Comparison of ENCODE assay signal across 9 cellular contexts in genomic region chr9:94900222-94901018, GRCh38.
DNase-seq lines count a peak whose midpoint lies in the region; ATAC-seq and TF ChIP-seq lines count a peak whose summit lies in the region.
"Had no signal": no experiment of that assay in that cellular context is flagged by ENCODE, and none has a peak within 500 bp of the region (broad histone marks: within the 10 kb centered on the region; RNA-seq: fewer than 3 reads in every experiment).

No MANE protein-coding gene starts in this region.

- peaks cover 2% of the 10 kb centered on the region for H3K9me3 Mint-ChIP-seq in glutamatergic neuron (ENCODE audit: unreplicated experiment)
- no peaks in the 10 kb centered on the region for H3K9me3 Mint-ChIP-seq in WTC11
- H3K9me3 Mint-ChIP-seq: dendritic cell treated with granulocyte-macrophage colony-stimulating factor and Interleukin-4, amounts not matched to agents 40 ng/mL and 50 ng/mL, for 4 days had no signal

- H3K27ac Mint-ChIP-seq in glutamatergic neuron (ENCODE audit: unreplicated experiment): no peak overlapping the region
- H3K27ac Mint-ChIP-seq in WTC11: no peak overlapping the region; the same call in 1 of the 2 replicates
- H3K27ac Mint-ChIP-seq: dendritic cell treated with granulocyte-macrophage colony-stimulating factor and Interleukin-4, amounts not matched to agents 40 ng/mL and 50 ng/mL, for 4 days had no signal

- H2AFZ ChIP-seq in GM23248: peak overlapping the region; percentile 64

- H3K27me3 Mint-ChIP-seq in glutamatergic neuron (ENCODE audit: unreplicated experiment) (no peaks in the 10 kb centered on the region), WTC11 (ENCODE audit: low read depth) (no peaks in the 10 kb centered on the region)
- H3K27me3 Mint-ChIP-seq: dendritic cell treated with granulocyte-macrophage colony-stimulating factor and Interleukin-4, amounts not matched to agents 40 ng/mL and 50 ng/mL, for 4 days had no signal

- peak in 3 of 4 donors; percentile 65 to 87 (median 73) for ATAC-seq in heart left ventricle
- no peak for ATAC-seq in left colon
- no peak for ATAC-seq in WTC11

- H3K4me3 Mint-ChIP-seq in glutamatergic neuron (ENCODE audit: unreplicated experiment) (no peak overlapping the region), WTC11 (no peak overlapping the region)
- H3K4me3 Mint-ChIP-seq: dendritic cell treated with granulocyte-macrophage colony-stimulating factor and Interleukin-4, amounts not matched to agents 40 ng/mL and 50 ng/mL, for 4 days had no signal

- TF ChIP-seq POLR2A in heart left ventricle (IDR thresholded peaks at IDR 0.05): no peak

- POLR2A ChIA-PET in WTC11 (lab: Charles Lee): no interaction called here

- CTCF ChIA-PET in WTC11 (lab: Charles Lee): no interaction called here

- H3K4me1 Mint-ChIP-seq in glutamatergic neuron (ENCODE audit: low read depth, unreplicated experiment) (peaks cover 11% of the 10 kb centered on the region), WTC11 (peaks cover 27% of the 10 kb centered on the region)

- TF ChIP-seq CTCF in heart left ventricle (IDR thresholded peaks at IDR 0.05) (no peak), glutamatergic neuron (IDR thresholded peaks at IDR 0.05; ENCODE audit: partially characterized antibody, unreplicated experiment) (no peak), WTC11 (IDR thresholded peaks at IDR 0.05) (no peak)

- WGBS in GM23248 (ENCODE audit: low coverage in 1 of 2, low lambda C conversion rate in 2 of 2, missing lambda C conversion rate in 2 of 2), 2 experiments: 2 to 4% methylated on average over 10 of the region's 10 CpGs
- 57 to 75% (median 69%) methylated on average over 10 of the region's 10 CpGs for WGBS in heart left ventricle, 4 donors

- no peaks in the 10 kb centered on the region for H4K20me1 ChIP-seq in GM23248 (ENCODE audit: insufficient read depth)

- H3K9me2 ChIP-seq in GM23248 (ENCODE audit: insufficient read depth): no peaks in the 10 kb centered on the region

- H3K79me2 ChIP-seq in GM23248 (ENCODE audit: insufficient read depth): peaks cover 16% of the 10 kb centered on the region; the same call in 1 of the 2 replicates

- in situ Hi-C loops in GM23248 (cut with MboI): no loop called here

- H3K4me2 ChIP-seq in GM23248 (ENCODE audit: unreplicated experiment): peak overlapping the region; percentile 75

- peaks cover 58% of the 10 kb centered on the region for H3F3A ChIP-seq in GM23248 (ENCODE audit: insufficient read depth)

- no peaks in the 10 kb centered on the region for H3K36me3 ChIP-seq in GM23248 (ENCODE audit: low read depth)
- H3K36me3 ChIP-seq in adipocyte (ENCODE audit: control insufficient read depth, insufficient read depth, low read length, severe bottlenecking): no peaks in the 10 kb centered on the region
- H3K36me3 ChIP-seq in heart left ventricle: no peaks in the 10 kb centered on the region

- no peaks in the 10 kb centered on the region for H3K9me3 ChIP-seq in GM23248 (ENCODE audit: low read depth)
- H3K9me3 ChIP-seq in adipocyte (ENCODE audit: control insufficient read depth, low read length): no peaks in the 10 kb centered on the region
- H3K9me3 ChIP-seq in heart left ventricle: no peaks in the 10 kb centered on the region

- peak overlapping the region; percentile 74 for H3K9ac ChIP-seq in GM23248
- H3K9ac ChIP-seq in adipocyte (ENCODE audit: low read length): peak overlapping the region; percentile 80

- H3K27ac ChIP-seq in GM23248 (peak overlapping the region; percentile 94), heart left ventricle (peak overlapping the region in 11 of 12 donors; percentile 4 to 78 (median 64)), skin epidermis (peak overlapping the region in 20 of 21 experiments; percentile 45 to 92 (median 82))

- DNase-seq in GM23248: peak; percentile 94
- peak; percentile 97 for DNase-seq in adipocyte (ENCODE audit: low read depth)
- DNase-seq in heart left ventricle: no peak
- DNase-seq in left colon: no peak
- no peak for DNase-seq in glutamatergic neuron
- DNase-seq in iPS-NIHi7 (ENCODE audit: extremely low spot score): no peak
- no peak for DNase-seq in WTC11 (ENCODE audit: low spot score)

- intact Hi-C loops in heart left ventricle (cut with DNase I) (no loop called here), left colon (cut with DNase I, micrococcal nuclease) (no loop called here)

- peak overlapping the region; percentile 59 for H3K4me3 ChIP-seq in GM23248
- H3K4me3 ChIP-seq in adipocyte (ENCODE audit: low read length): peak overlapping the region; percentile 76
- peak overlapping the region in 4 of 12 donors; percentile 6 to 20 (median 18) for H3K4me3 ChIP-seq in heart left ventricle
- no peak overlapping the region for H3K4me3 ChIP-seq in skin epidermis

- H3K36me3 Mint-ChIP-seq in glutamatergic neuron (ENCODE audit: unreplicated experiment): no peaks in the 10 kb centered on the region
- no peaks in the 10 kb centered on the region for H3K36me3 Mint-ChIP-seq in WTC11

- H3K4me1 ChIP-seq in GM23248 (ENCODE audit: insufficient read depth): peaks cover 62% of the 10 kb centered on the region
- peaks cover 51% of the 10 kb centered on the region for H3K4me1 ChIP-seq in adipocyte (ENCODE audit: control insufficient read depth, insufficient read depth, low read length)
- peaks cover 0 to 29% (median 6%) of the 10 kb centered on the region in 12 donors for H3K4me1 ChIP-seq in heart left ventricle

- H3K27me3 ChIP-seq in GM23248 (replicated peaks; ENCODE audit: insufficient read depth) (no peaks in the 10 kb centered on the region), adipocyte (replicated peaks; ENCODE audit: control insufficient read depth, insufficient read depth, low read length) (no peaks in the 10 kb centered on the region), heart left ventricle (no peaks in the 10 kb centered on the region)

TF ChIP-seq in WTC11, 78 proteins besides CTCF, POLR2A, EP300 and RAD21:
- TF ChIP-seq ZNF396 (CRISPR knock-in tag; IDR thresholded peaks at IDR 0.05; ENCODE audit: borderline replicate concordance) (no peak), ATF2 (CRISPR knock-in tag; IDR thresholded peaks at IDR 0.05; ENCODE audit: borderline replicate concordance, low read depth) (no peak), AR (CRISPR knock-in tag; IDR thresholded peaks at IDR 0.05) (no peak), IRF2 (CRISPR knock-in tag; IDR thresholded peaks at IDR 0.05; ENCODE audit: borderline replicate concordance, low read depth) (no peak), E2F4 (CRISPR knock-in tag; IDR thresholded peaks at IDR 0.05; ENCODE audit: borderline replicate concordance, low read depth) (no peak), KAT7 (CRISPR knock-in tag; IDR thresholded peaks at IDR 0.05; ENCODE audit: borderline replicate concordance) (no peak), NR3C1 (CRISPR knock-in tag; conservative IDR thresholded peaks at IDR 0.05; ENCODE audit: low read depth) (no peak), FOXJ3 (CRISPR knock-in tag; IDR thresholded peaks at IDR 0.05; ENCODE audit: borderline replicate concordance) (no peak)

Comparison
In these comparisons a context has a peak if more than half of its experiments do, and no peak if none do; other contexts are left out.
1. DNase-seq: peak in GM23248 (single experiment) and adipocyte (single experiment); none in heart left ventricle (0 of 5), left colon (0 of 2), glutamatergic neuron (single experiment), iPS-NIHi7 (single experiment) and WTC11 (single experiment).
2. H3K4me3 ChIP-seq: peak in GM23248 (single experiment) and adipocyte (single experiment); none in skin epidermis (0 of 7).
3. ATAC-seq: peak in heart left ventricle (3 of 4); none in left colon (single experiment) and WTC11 (single experiment).
4. Peak in every context shown above with its lines, with median percentiles within 50 percentile points of each other: H3K27ac ChIP-seq.